15 cellular contexts compared by ENCODE assay signal in genomic region chr1:182787002-182787324, GRCh38. TPM values are rescaled to one million over a fixed set of nuclear protein-coding genes. Genes with fewer than 3 reads are reported as not detected.
DNase-seq lines count a peak whose midpoint lies in the region; ATAC-seq, FAIRE-seq and TF ChIP-seq lines count a peak whose summit lies in the region.
"Had no signal": no experiment of that assay in that cellular context is flagged by ENCODE, and none has a peak within 500 bp of the region (broad histone marks: within the 10 kb centered on the region; RNA-seq: fewer than 3 reads in every experiment).

No MANE protein-coding gene starts in this region.

- H3K4me3 Mint-ChIP-seq in CD4-positive, alpha-beta T cell, result peak overlapping the region; percentile 44
- H3K4me3 Mint-ChIP-seq in immature natural killer cell, result no peak overlapping the region

- H3K4me2 ChIP-seq in endothelial cell of umbilical vein (ENCODE audit: insufficient read depth, low read length), result no peak overlapping the region

- no peaks in the 10 kb centered on the region for H3K9me1 ChIP-seq in endothelial cell of umbilical vein (replicated peaks; ENCODE audit: control insufficient read depth, extremely low read depth, insufficient read depth, low read length)

- ATAC-seq in CD4-positive, alpha-beta T cell (ENCODE audit: poor library complexity), result no peak

- no peaks in the 10 kb centered on the region for H3K9me3 Mint-ChIP-seq in CD4-positive, alpha-beta T cell
- no peaks in the 10 kb centered on the region for H3K9me3 Mint-ChIP-seq in immature natural killer cell
- H3K9me3 Mint-ChIP-seq: CD4-positive, CD25-positive, alpha-beta regulatory T cell had no signal

- H3K79me2 ChIP-seq in endothelial cell of umbilical vein (ENCODE audit: control insufficient read depth, insufficient read depth, low read length), result no peaks in the 10 kb centered on the region

- no peaks in the 10 kb centered on the region for H3K27me3 Mint-ChIP-seq in CD4-positive, alpha-beta T cell
- H3K27me3 Mint-ChIP-seq in immature natural killer cell (ENCODE audit: low read depth in 3 of 3), result peaks cover 0 to 3% (median 3%) of the 10 kb centered on the region in 3 donors

- dilution Hi-C loops in endothelial cell of umbilical vein (cut with MboI; ENCODE audit: extremely low pct_ligation_motif_present, low sequenced_read_pairs), result no loop called here

- POLR2A ChIA-PET in CD4-positive, alpha-beta T cell (lab: Charles Lee), result interaction anchor here (1.4 kb wide), 1 partner anchor 184 kb away, joined by 4 read pairs; no protein-coding TSS in a partner anchor
- POLR2A ChIA-PET in endothelial cell of umbilical vein (lab: Charles Lee), result no interaction called here

- no peak overlapping the region for H3K9ac ChIP-seq in endothelial cell of umbilical vein (replicated peaks; ENCODE audit: extremely low read depth, insufficient read depth, low read length)

- H3K36me3 Mint-ChIP-seq in CD4-positive, alpha-beta T cell (ENCODE audit: low read depth), result no peaks in the 10 kb centered on the region
- no peaks in the 10 kb centered on the region for H3K36me3 Mint-ChIP-seq in immature natural killer cell
- H3K36me3 Mint-ChIP-seq: CD4-positive, CD25-positive, alpha-beta regulatory T cell had no signal

- intact Hi-C loops in CD4-positive, alpha-beta T cell (cut with DNase I, micrococcal nuclease), result loop anchor here (2.0 to 5.0 kb wide), 3 partner anchors 340 to 685 kb away; partner anchors contain the start of genes GLUL (in 1 of the 2) and SMG7 (in 1 of the 2)
- intact Hi-C loops in endothelial cell of umbilical vein (cut with micrococcal nuclease), result loop anchor here (2.0 to 5.0 kb wide), 2 partner anchors 395 to 702 kb away; partner anchors contain the start of gene GLUL
- intact Hi-C loops in testis (cut with DNase I; ENCODE audit: low total_unique reads), result loop anchor here (10.0 kb wide), 1 partner anchor 702 kb away; no protein-coding TSS in a partner anchor

- peaks cover 10% of the 10 kb centered on the region for H3K4me1 Mint-ChIP-seq in CD4-positive, alpha-beta T cell (ENCODE audit: low read depth)
- H3K4me1 Mint-ChIP-seq in immature natural killer cell, result peaks cover 11 to 13% of the 10 kb centered on the region in 2 donors

- no TSS peak for BruUV-seq in endothelial cell of umbilical vein (replicated peaks; lab: Mats Ljungman, UMichigan)

- TF ChIP-seq CTCF in CD4-positive, alpha-beta T cell (IDR thresholded peaks at IDR 0.05), result peak; percentile 2
- 0 out of 2 replicates have a peak, but pooled peaks have one; percentile 30 for TF ChIP-seq CTCF in LNCAP (IDR thresholded peaks at IDR 0.05)
- no peak for TF ChIP-seq CTCF in endothelial cell of umbilical vein (IDR thresholded peaks at IDR 0.05; ENCODE audit: extremely low read depth in 1 of 2, insufficient read depth in 1 of 2, low read depth in 1 of 2, low read length in 2 of 2)
- TF ChIP-seq CTCF in testis (IDR thresholded peaks at IDR 0.05), result no peak
- no peak for TF ChIP-seq CTCF in D721Med (IDR thresholded peaks at IDR 0.05; ENCODE audit: insufficient read depth, missing control alignments)

- TF ChIP-seq POLR2A in endothelial cell of umbilical vein (IDR thresholded peaks at IDR 0.05; ENCODE audit: low read depth, low read length) (no peak), testis (IDR thresholded peaks at IDR 0.05) (no peak)

- CTCF ChIA-PET in CD4-positive, alpha-beta T cell (lab: Charles Lee), result interaction anchor here (0.7 to 12.2 kb wide), 5 partner anchors 157 to 198 kb away, joined by 3 to 370 read pairs (median 3); partner anchors contain the start of genes RGS16 and RNASEL
- CTCF ChIA-PET in endothelial cell of umbilical vein (lab: Charles Lee), result interaction anchor here (0.5 to 11.1 kb wide), 17 partner anchors 10 to 706 kb away, joined by 3 to 891 read pairs (median 4); partner anchors contain the start of gene RGS16

- no peak for DNase-seq in CD4-positive, alpha-beta T cell
- DNase-seq in endothelial cell of umbilical vein (ENCODE audit: low read depth, low spot score), result no peak
- no peak for DNase-seq in testis
- DNase-seq in immature natural killer cell, result no peak
- no peak for DNase-seq in NCI-H1694 treated with DMSO at 0.1 percent for 48 hours (lab: John Stamatoyannopoulos, UW)
- no peak for DNase-seq in D721Med (ENCODE audit: insufficient read length, low spot score)
- DNase-seq: NCI-H1436 treated with DMSO at 0.1 percent for 48 hours, NCI-H2029 treated with DMSO at 0.1 percent for 48 hours, NCI-H2171 had no signal

- WGBS in testis, 2 donors, result 73 to 82% methylated on average over 4 of the region's 4 CpGs

- H3K9me3 ChIP-seq in CD4-positive, alpha-beta T cell (ENCODE audit: control insufficient read depth, low read length), result no peaks in the 10 kb centered on the region
- H3K9me3 ChIP-seq in endothelial cell of umbilical vein (replicated peaks; ENCODE audit: control insufficient read depth, insufficient read depth, low read length), result no peaks in the 10 kb centered on the region
- no peaks in the 10 kb centered on the region for H3K9me3 ChIP-seq in testis
- H3K9me3 ChIP-seq: Caco-2 had no signal

- no peaks in the 10 kb centered on the region for H3K27me3 ChIP-seq in CD4-positive, alpha-beta T cell (ENCODE audit: control insufficient read depth, insufficient read depth, low read length)
- peaks cover 27 to 45% of the 10 kb centered on the region in 2 experiments for H3K27me3 ChIP-seq in endothelial cell of umbilical vein (ENCODE audit: control insufficient read depth in 2 of 2, insufficient read depth in 2 of 2, low read length in 2 of 2)
- no peaks in the 10 kb centered on the region for H3K27me3 ChIP-seq in testis

- H3K4me3 ChIP-seq in endothelial cell of umbilical vein (replicated peaks in 1 of 3; ENCODE audit: insufficient read depth in 1 of 3, low read depth in 1 of 3, low read length in 3 of 3) (no peak overlapping the region), testis (no peak overlapping the region)

- no peak overlapping the region for H3K27ac Mint-ChIP-seq in CD4-positive, alpha-beta T cell
- no peak overlapping the region for H3K27ac Mint-ChIP-seq in immature natural killer cell

- no peaks in the 10 kb centered on the region for H4K20me1 ChIP-seq in endothelial cell of umbilical vein (replicated peaks; ENCODE audit: control insufficient read depth, extremely low read depth, insufficient read depth, low read length)

- H3K4me1 ChIP-seq in endothelial cell of umbilical vein (ENCODE audit: control insufficient read depth, extremely low read depth, insufficient read depth, low read length) (peaks cover 8% of the 10 kb centered on the region), testis (no peaks in the 10 kb centered on the region)

- H3K27ac ChIP-seq in CD4-positive, alpha-beta T cell (ENCODE audit: low read depth, low read length), result no peak overlapping the region
- H3K27ac ChIP-seq in endothelial cell of umbilical vein (ENCODE audit: insufficient read depth, low read depth, low read length) (no peak overlapping the region), testis (no peak overlapping the region)
- H3K27ac ChIP-seq: HL-60 had no signal

- H3K36me3 ChIP-seq in endothelial cell of umbilical vein (ENCODE audit: control insufficient read depth in 2 of 2, extremely low read depth in 1 of 2, insufficient read depth in 2 of 2, low read length in 2 of 2) (no peaks in the 10 kb centered on the region), testis (ENCODE audit: low read depth, missing control alignments) (no peaks in the 10 kb centered on the region)

- FAIRE-seq in endothelial cell of umbilical vein (lab: Jason Lieb, UNC), result no peak
- FAIRE-seq in D721Med (lab: Jason Lieb, UNC), result no peak
- FAIRE-seq: GM12891, RCC 7860 had no signal

- H2AFZ ChIP-seq in endothelial cell of umbilical vein (ENCODE audit: low read depth, low read length), result no peak overlapping the region

TF ChIP-seq in endothelial cell of umbilical vein, 7 proteins besides CTCF, POLR2A, EP300 and RAD21:
- TF ChIP-seq GATA2 (IDR thresholded peaks at IDR 0.05; ENCODE audit: insufficient read depth, insufficient read length, low read depth, low read length) (no peak), POLR2AphosphoS5 (IDR thresholded peaks at IDR 0.05; ENCODE audit: insufficient read depth, low read depth, low read length) (no peak), EZH2 (IDR thresholded peaks at IDR 0.05; ENCODE audit: borderline replicate concordance, low read depth, low read length, severe bottlenecking) (peak; percentile 9)
TF ChIP-seq in endothelial cell of umbilical vein: peak in this region for 1.

RNA-seq across cellular contexts. Expression of gene NPL, which starts 2.6 kb away (rescaled TPM):
- total RNA-seq in CD4-positive, alpha-beta T cell, result 1 to 10 TPM in 1 of 2 experiments, under 1 TPM in 1; 0.63 to 1.7 TPM
- 0.75 and 1.3 TPM in 2 replicates for total RNA-seq in endothelial cell of umbilical vein
- 0.14 TPM in 1 of 2 replicates, not detected in the other for polyA plus RNA-seq in endothelial cell of umbilical vein
- polyA plus RNA-seq in endothelial cell of umbilical vein (2011; cell fraction: cytosol; rRNA removed), result 0.23 and 0.32 TPM in 2 replicates
- polyA plus RNA-seq in endothelial cell of umbilical vein (2011; cell fraction: nucleus; rRNA removed), result 0.74 and 0.83 TPM in 2 replicates
- 0.27 and 0.55 TPM in 2 replicates for polyA plus RNA-seq in endothelial cell of umbilical vein (2012)
- polyA minus RNA-seq in endothelial cell of umbilical vein, result 1.0 TPM in 1 of 2 replicates, not detected in the other
- polyA minus RNA-seq in endothelial cell of umbilical vein (2011; cell fraction: cytosol; rRNA and poly(A)+ RNA removed), result 3.1 TPM
- not detected in 2 replicates for polyA minus RNA-seq in endothelial cell of umbilical vein (2011; cell fraction: nucleus; rRNA and poly(A)+ RNA removed)
- total RNA-seq in testis, result 10 to 100 TPM; 11.1 to 21.6 TPM
- polyA plus RNA-seq in testis (ENCODE audit: insufficient read depth, low read depth, low replicate concordance), result 22.5 TPM
- 1 to 10 TPM; 3.6 to 9.1 (median 4.8) TPM for polyA plus RNA-seq in immature natural killer cell

RNA-seq across cellular contexts. Expression of gene DHX9, which starts 52.2 kb away (rescaled TPM):
- 100 to 1,000 TPM; 338 to 353 TPM for total RNA-seq in CD4-positive, alpha-beta T cell
- total RNA-seq in endothelial cell of umbilical vein (219 and 220 TPM in 2 replicates), testis (100 to 1,000 TPM; 117 to 139 TPM)
- polyA plus RNA-seq in endothelial cell of umbilical vein (93.1 and 142 TPM in 2 replicates), testis (ENCODE audit: insufficient read depth, low read depth, low replicate concordance) (163 TPM), immature natural killer cell (100 to 1,000 TPM in 1 of 3 donors, 10 to 100 TPM in 2; 71.0 to 102 (median 96.5) TPM)
- 150 and 175 TPM in 2 replicates for polyA plus RNA-seq in endothelial cell of umbilical vein (2011; cell fraction: cytosol; rRNA removed)
- polyA plus RNA-seq in endothelial cell of umbilical vein (2011; cell fraction: nucleus; rRNA removed), result 203 and 301 TPM in 2 replicates
- 107 and 168 TPM in 2 replicates for polyA plus RNA-seq in endothelial cell of umbilical vein (2012)
- polyA minus RNA-seq in endothelial cell of umbilical vein, result 261 and 270 TPM in 2 replicates
- polyA minus RNA-seq in endothelial cell of umbilical vein (2011; cell fraction: cytosol; rRNA and poly(A)+ RNA removed), result 116 TPM
- polyA minus RNA-seq in endothelial cell of umbilical vein (2011; cell fraction: nucleus; rRNA and poly(A)+ RNA removed), result 173 and 247 TPM in 2 replicates

Comparison
In these comparisons a context has a peak if more than half of its experiments do, and no peak if none do; other contexts are left out.
1. CTCF ChIP-seq: peak in CD4-positive, alpha-beta T cell (single experiment) and LNCAP (single experiment); none in endothelial cell of umbilical vein (0 of 2), testis (0 of 3) and D721Med (single experiment).